ENCODE assay signal across 8 cellular contexts in the genomic region with DNA sequence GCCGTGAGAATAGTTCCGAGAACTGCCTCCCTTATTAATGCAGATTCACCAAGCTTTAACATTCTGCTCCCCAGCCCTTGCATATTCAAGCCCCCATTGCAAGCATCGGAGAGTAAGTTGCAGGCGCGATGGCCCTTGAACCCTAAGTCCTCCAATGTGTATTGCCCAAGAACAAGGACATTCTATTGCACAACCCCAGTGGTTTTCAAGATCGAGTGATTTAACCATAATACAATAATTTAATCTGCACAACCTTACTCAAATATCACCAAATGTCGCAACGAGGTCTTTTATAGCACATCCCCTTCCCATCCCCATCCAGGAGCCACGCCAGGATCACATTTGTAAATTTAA. TPM values are rescaled to one million over a fixed set of nuclear protein-coding genes. Genes with fewer than 3 reads are reported as not detected.
DNase-seq lines count a peak whose midpoint lies in the region; ATAC-seq, FAIRE-seq and TF ChIP-seq lines count a peak whose summit lies in the region.

No MANE protein-coding gene starts in this region.

- H3K4me1 ChIP-seq in lower lobe of right lung (peaks cover 57% of the 10 kb centered on the region), thyroid gland (peaks cover 31 to 51% of the 10 kb centered on the region in 2 donors)

- peak overlapping the region; percentile 99 for H3K27ac ChIP-seq in lower lobe of right lung
- H3K27ac ChIP-seq in thyroid gland: peak overlapping the region in 2 of 3 donors; percentile 94 to 97

- H3K36me3 ChIP-seq in bronchial epithelial cell (ENCODE audit: control insufficient read depth, insufficient read depth, low read length) (no peaks in the 10 kb centered on the region), lower lobe of right lung (no peaks in the 10 kb centered on the region), thyroid gland (no peaks in the 10 kb centered on the region)

- H3K9me3 Mint-ChIP-seq in activated CD8-positive, alpha-beta memory T cell treated with anti-CD3 and anti-CD28 coated beads, Interleukin-2, amount 10 ng/mL, durations not matched to agents 7 days and 5 days (ENCODE audit: low read depth): no peaks in the 10 kb centered on the region

- intact Hi-C loops in lower lobe of right lung (cut with DNase I): no loop called here
- intact Hi-C loops in thyroid gland (cut with DNase I): loop anchor here (10.0 kb wide), 1 partner anchor 133 kb away; no protein-coding TSS in a partner anchor

- H3K4me3 Mint-ChIP-seq in activated CD8-positive, alpha-beta memory T cell treated with anti-CD3 and anti-CD28 coated beads, Interleukin-2, amount 10 ng/mL, durations not matched to agents 7 days and 5 days: peak overlapping the region; percentile 82

- no peaks in the 10 kb centered on the region for H3K36me3 Mint-ChIP-seq in activated CD8-positive, alpha-beta memory T cell treated with anti-CD3 and anti-CD28 coated beads, Interleukin-2, amount 10 ng/mL, durations not matched to agents 7 days and 5 days

- H3K9me3 ChIP-seq in lower lobe of right lung (no peaks in the 10 kb centered on the region), thyroid gland (no peaks in the 10 kb centered on the region)

- H3K4me1 Mint-ChIP-seq in activated CD8-positive, alpha-beta memory T cell treated with anti-CD3 and anti-CD28 coated beads, Interleukin-2, amount 10 ng/mL, durations not matched to agents 7 days and 5 days: peaks cover 20% of the 10 kb centered on the region

- H3K27me3 Mint-ChIP-seq in activated CD8-positive, alpha-beta memory T cell treated with anti-CD3 and anti-CD28 coated beads, Interleukin-2, amount 10 ng/mL, durations not matched to agents 7 days and 5 days: peaks cover 7% of the 10 kb centered on the region

- peak overlapping the region; percentile 25 for H3K27ac Mint-ChIP-seq in activated CD8-positive, alpha-beta memory T cell treated with anti-CD3 and anti-CD28 coated beads, Interleukin-2, amount 10 ng/mL, durations not matched to agents 7 days and 5 days

- no peak for TF ChIP-seq CTCF in bronchial epithelial cell (IDR thresholded peaks at IDR 0.05; ENCODE audit: insufficient read depth, low read length, severe bottlenecking)
- peak; percentile 19 for TF ChIP-seq CTCF in lower lobe of right lung (IDR thresholded peaks at IDR 0.05)
- TF ChIP-seq CTCF in thyroid gland (IDR thresholded peaks at IDR 0.05): no peak

- no peak for TF ChIP-seq POLR2A in thyroid gland (IDR thresholded peaks at IDR 0.05)

- no peak for DNase-seq in activated CD8-positive, alpha-beta memory T cell treated with anti-CD3 and anti-CD28 coated beads, Interleukin-2, amount 10 ng/mL, durations not matched to agents 7 days and 5 days
- DNase-seq in activated CD8-positive, alpha-beta memory T cell treated with anti-CD3 and anti-CD28 coated beads for 24 hours: no peak
- DNase-seq in bronchial epithelial cell (ENCODE audit: low read depth) (no peak), lower lobe of right lung (no peak), thyroid gland (no peak), COLO668 (lab: John Stamatoyannopoulos, UW; ENCODE audit: unreplicated experiment) (no peak)
- DNase-seq in activated naive CD4-positive, alpha-beta T cell (lab: John Stamatoyannopoulos, UW): no peak

- CTCF ChIA-PET in activated CD8-positive, alpha-beta memory T cell treated with anti-CD3 and anti-CD28 coated beads, Interleukin-2, amount 10 ng/mL, durations not matched to agents 7 days and 5 days (lab: Charles Lee): interaction anchor here (0.8 to 2.8 kb wide), 15 partner anchors 10 to 478 kb away, joined by 3 to 28 read pairs (median 4); partner anchors contain the start of genes IFT122 and MBD4

- H3K4me3 ChIP-seq in bronchial epithelial cell (ENCODE audit: low read depth, low read length): peak overlapping the region; percentile 60
- H3K4me3 ChIP-seq in lower lobe of right lung: peak overlapping the region; percentile 78
- peak overlapping the region in 1 of 3 donors; percentile 60 for H3K4me3 ChIP-seq in thyroid gland (replicated peaks in 1 of 3)

- no peak for ATAC-seq in activated CD8-positive, alpha-beta memory T cell treated with anti-CD3 and anti-CD28 coated beads, Interleukin-2, amount 10 ng/mL, durations not matched to agents 7 days and 5 days
- ATAC-seq in lower lobe of right lung (peak in 1 of 2 donors; percentile 0), HG02571 (IDR thresholded peaks at IDR 0.05; ENCODE audit: unreplicated experiment) (no peak)

- FAIRE-seq in bronchial epithelial cell (lab: Jason Lieb, UNC): no peak

- 14 to 19% methylated on average over 9 of the region's 9 CpGs for WGBS in thyroid gland, 2 donors

- H3K27me3 ChIP-seq in bronchial epithelial cell (ENCODE audit: control insufficient read depth, insufficient read depth, low read length) (no peaks in the 10 kb centered on the region), lower lobe of right lung (ENCODE audit: low read depth) (no peaks in the 10 kb centered on the region), thyroid gland (no peaks in the 10 kb centered on the region)

RNA-seq across cellular contexts. Expression of gene PLXND1, which starts 21.7 kb away (rescaled TPM):
- total RNA-seq in activated CD8-positive, alpha-beta memory T cell treated with anti-CD3 and anti-CD28 coated beads, Interleukin-2, amount 10 ng/mL, durations not matched to agents 7 days and 5 days: 1 to 10 TPM; 1.1 to 3.0 TPM
- total RNA-seq in bronchial epithelial cell: 1.0 and 2.4 TPM in 2 replicates
- total RNA-seq in lower lobe of right lung: 233 TPM
- 10 to 100 TPM; 50.7 to 69.8 (median 60.8) TPM for total RNA-seq in thyroid gland

Comparison
In these comparisons a context has a peak if more than half of its experiments do, and no peak if none do; other contexts are left out.
1. RNA of gene PLXND1, which starts 21.7 kb away (total RNA-seq): 233 TPM in lower lobe of right lung (single experiment) and 50.7 to 69.8 TPM in thyroid gland; 1.1 to 3.0 TPM in activated CD8-positive, alpha-beta memory T cell treated with anti-CD3 and anti-CD28 coated beads, Interleukin-2, amount 10 ng/mL, durations not matched to agents 7 days and 5 days and 1.0 to 2.4 TPM in bronchial epithelial cell; every median in the first group is over 10 times any median in the second.